ENCODE assay signal across 7 cellular contexts in genomic region chr11:19116971-19117759, GRCh38. TPM values are rescaled to one million over a fixed set of nuclear protein-coding genes. Genes with fewer than 3 reads are reported as not detected.
A peak's percentile ranks its signal among the peaks of the same experiment; 100 is the strongest.
DNase-seq lines count a peak whose midpoint lies in the region; ATAC-seq, FAIRE-seq and TF ChIP-seq lines count a peak whose summit lies in the region.

A gene with protein sequence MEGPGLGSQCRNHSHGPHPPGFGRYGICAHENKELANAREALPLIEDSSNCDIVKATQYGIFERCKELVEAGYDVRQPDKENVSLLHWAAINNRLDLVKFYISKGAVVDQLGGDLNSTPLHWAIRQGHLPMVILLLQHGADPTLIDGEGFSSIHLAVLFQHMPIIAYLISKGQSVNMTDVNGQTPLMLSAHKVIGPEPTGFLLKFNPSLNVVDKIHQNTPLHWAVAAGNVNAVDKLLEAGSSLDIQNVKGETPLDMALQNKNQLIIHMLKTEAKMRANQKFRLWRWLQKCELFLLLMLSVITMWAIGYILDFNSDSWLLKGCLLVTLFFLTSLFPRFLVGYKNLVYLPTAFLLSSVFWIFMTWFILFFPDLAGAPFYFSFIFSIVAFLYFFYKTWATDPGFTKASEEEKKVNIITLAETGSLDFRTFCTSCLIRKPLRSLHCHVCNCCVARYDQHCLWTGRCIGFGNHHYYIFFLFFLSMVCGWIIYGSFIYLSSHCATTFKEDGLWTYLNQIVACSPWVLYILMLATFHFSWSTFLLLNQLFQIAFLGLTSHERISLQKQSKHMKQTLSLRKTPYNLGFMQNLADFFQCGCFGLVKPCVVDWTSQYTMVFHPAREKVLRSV (plus strand): TSS chr11:19117168. CDS start chr11:19117250, 82 bp downstream.

- H3K27me3 Mint-ChIP-seq in astrocyte (ENCODE audit: low read depth, unreplicated experiment): peaks cover 15% of the 10 kb centered on the region

- peaks cover 25% of the 10 kb centered on the region for H3K79me2 ChIP-seq in astrocyte (ENCODE audit: insufficient read depth, low read length)
- peaks cover 40% of the 10 kb centered on the region for H3K79me2 ChIP-seq in hepatocyte

- H3K4me2 ChIP-seq in astrocyte (ENCODE audit: low read length): peak within 1 kb of the TSS; percentile 91
- peak within 1 kb of the TSS; percentile 75 for H3K4me2 ChIP-seq in hepatocyte

- H3K9me2 ChIP-seq in hepatocyte (replicated peaks; ENCODE audit: insufficient read depth): no peaks in the 10 kb centered on the region

- peaks cover 12% of the 10 kb centered on the region for H4K20me1 ChIP-seq in astrocyte (ENCODE audit: insufficient read depth, low read length)
- H4K20me1 ChIP-seq in hepatocyte (ENCODE audit: insufficient read depth, poor library complexity, severe bottlenecking): no peaks in the 10 kb centered on the region

- no peaks in the 10 kb centered on the region for H3K36me3 ChIP-seq in astrocyte (ENCODE audit: insufficient read depth, low read length)
- no peaks in the 10 kb centered on the region for H3K36me3 ChIP-seq in hepatocyte (replicated peaks; ENCODE audit: insufficient read depth, low read depth)

- H3K4me3 ChIP-seq in astrocyte (ENCODE audit: insufficient read depth, low read depth, low read length): peak within 1 kb of the TSS; percentile 85
- peak within 1 kb of the TSS; percentile 63 for H3K4me3 ChIP-seq in hepatocyte

- WGBS in hepatocyte (ENCODE audit: low lambda C conversion rate, missing lambda C conversion rate): 1% methylated on average over 54 of the region's 61 CpGs

- DNase-seq in NCI-H1930 (lab: John Stamatoyannopoulos, UW) (peak; percentile 93 to 95), astrocyte (ENCODE audit: low read depth) (peak; percentile 79), hepatocyte (ENCODE audit: low spot score) (peak; percentile 95), retina (peak; percentile 92)

- peak within 1 kb of the TSS; percentile 81 for H2AFZ ChIP-seq in astrocyte (ENCODE audit: low read depth, low read length)
- H2AFZ ChIP-seq in hepatocyte: peak within 1 kb of the TSS; percentile 93

- intact Hi-C loops in T-helper 2 cell treated with Interferon-gamma antibody and Interleukin-4, amounts not matched to agents 100 ng/mL and 5 ng/mL, for 36 hours (cut with micrococcal nuclease): loop anchor here (1.0 to 10.0 kb wide), 5 partner anchors 40 to 1105 kb away; partner anchors contain the start of genes E2F8, NAV2, SERGEF and SPTY2D1

- no peaks in the 10 kb centered on the region for H3K9me3 Mint-ChIP-seq in astrocyte (ENCODE audit: unreplicated experiment)

- TF ChIP-seq CTCF in astrocyte (IDR thresholded peaks at IDR 0.05; ENCODE audit: insufficient read depth, low read depth, low read length) (peak; percentile 6), hepatocyte (IDR thresholded peaks at IDR 0.05; ENCODE audit: poor library complexity) (peak; percentile 49)

- FAIRE-seq in astrocyte (lab: Jason Lieb, UNC): no peak

- H3K27me3 ChIP-seq in astrocyte (ENCODE audit: insufficient read depth, low read length) (no peaks in the 10 kb centered on the region), hepatocyte (no peaks in the 10 kb centered on the region)

- H3K4me1 ChIP-seq in astrocyte (ENCODE audit: insufficient read depth, low read length) (peaks cover 4% of the 10 kb centered on the region), hepatocyte (ENCODE audit: insufficient read depth) (peaks cover 7% of the 10 kb centered on the region)

- peaks cover 3% of the 10 kb centered on the region for H3K4me1 Mint-ChIP-seq in astrocyte (ENCODE audit: low read depth, unreplicated experiment)

- H3K27ac ChIP-seq in astrocyte (ENCODE audit: low read depth, low read length) (peak within 1 kb of the TSS; percentile 57), hepatocyte (peak within 1 kb of the TSS; percentile 81)

- ATAC-seq in GM18508 (IDR thresholded peaks at IDR 0.05; ENCODE audit: insufficient read depth, unreplicated experiment): peak; percentile 96
- ATAC-seq in HG02981 (IDR thresholded peaks at IDR 0.05; ENCODE audit: unreplicated experiment): peak; percentile 98

- peak within 1 kb of the TSS; percentile 95 for H3K4me3 Mint-ChIP-seq in astrocyte (ENCODE audit: unreplicated experiment)

- H3K9ac ChIP-seq in astrocyte (ENCODE audit: low read length): peak within 1 kb of the TSS; percentile 85

- H3K9me3 ChIP-seq in astrocyte (ENCODE audit: insufficient read depth, low read depth, low read length) (no peaks in the 10 kb centered on the region), hepatocyte (ENCODE audit: low read depth) (no peaks in the 10 kb centered on the region)

- peaks cover 2% of the 10 kb centered on the region for H3K36me3 Mint-ChIP-seq in astrocyte (ENCODE audit: low read depth, unreplicated experiment)

- H3K27ac Mint-ChIP-seq in astrocyte (ENCODE audit: unreplicated experiment): peak within 1 kb of the TSS; percentile 50

RNA-seq across cellular contexts. Expression of the gene that starts here (rescaled TPM):
- 25.8 and 27.8 TPM in 2 replicates for total RNA-seq in T-helper 2 cell treated with Interferon-gamma antibody and Interleukin-4, amounts not matched to agents 100 ng/mL and 5 ng/mL, for 36 hours
- total RNA-seq in astrocyte: 9.2 and 10.6 TPM in 2 replicates
- total RNA-seq in hepatocyte: 19.4 and 27.1 TPM in 2 replicates
- 14.6 and 19.4 TPM in 2 replicates for polyA plus RNA-seq in hepatocyte

Comparison
In these comparisons a context has a peak if more than half of its experiments do, and no peak if none do; other contexts are left out.
1. Peak in every context shown above with its lines: DNase-seq, ATAC-seq, H3K4me3 ChIP-seq and H3K27ac ChIP-seq.